26 cellular contexts compared by ENCODE assay signal in the genomic region with DNA sequence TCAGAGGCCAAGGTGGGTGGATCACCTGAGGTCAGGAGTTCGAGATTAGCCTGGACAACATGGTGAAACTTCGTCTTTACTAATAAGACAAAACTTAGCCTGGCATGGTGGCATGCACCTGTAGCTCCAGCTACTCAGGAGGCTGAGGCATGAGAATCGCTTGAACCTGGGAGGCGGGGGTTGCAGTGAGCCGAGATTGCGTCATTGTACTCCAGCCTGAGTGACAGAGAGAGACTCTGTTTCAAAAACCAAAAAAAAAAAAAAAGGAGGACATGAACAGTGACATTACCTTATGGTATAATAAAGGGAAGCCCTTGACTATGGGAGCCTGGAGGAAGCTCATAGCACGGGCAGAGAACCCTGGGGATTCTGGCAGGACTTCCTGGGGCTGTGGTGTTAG.
"Had no signal": no experiment of that assay in that cellular context is flagged by ENCODE, and none has a peak within 500 bp of the region (broad histone marks: within the 10 kb centered on the region; RNA-seq: fewer than 3 reads in every experiment).

No MANE protein-coding gene starts in this region.

- DNase-seq: activated CD4-positive, alpha-beta T cell treated with anti-CD3 and anti-CD28 coated beads for 1 hour; activated CD4-positive, alpha-beta T cell treated with anti-CD3 and anti-CD28 coated beads for 48 hours; activated CD4-positive, CD25-positive, alpha-beta regulatory T cell; activated CD8-positive, alpha-beta T cell treated with anti-CD3 and anti-CD28 coated beads for 36 hours; activated gamma-delta T cell treated with Interleukin-2 at 50 U/mL for 16 hours; activated naive CD4-positive, alpha-beta T cell treated with anti-CD3 and anti-CD28 coated beads for 36 hours; activated T-cell treated with anti-CD3 and anti-CD28 coated beads, Interleukin-2, amount 50 U/mL, for 24 hours; adrenal gland; body of pancreas; Karpas-422; NCI-H1048; NCI-H1105 treated with DMSO at 0.1 percent for 48 hours; NCI-H1436; NCI-H1694; NCI-H1930; NCI-H2081 treated with DMSO at 0.1 percent for 48 hours; NCI-H345; NCI-H524 treated with DMSO at 0.1 percent for 48 hours; OCI-M1; Right ventricle myocardium superior; SW 1271; T-helper 1 cell; T-helper 2 cell; T-helper 9 cell; WERI-Rb-1 had no signal

- H3K36me3 ChIP-seq: adrenal gland, breast epithelium, WERI-Rb-1 had no signal

- H3K4me3 ChIP-seq: adrenal gland, body of pancreas, breast epithelium had no signal

- H3K27me3 ChIP-seq: body of pancreas, breast epithelium had no signal

- H3K27ac ChIP-seq: adrenal gland, body of pancreas, breast epithelium, WERI-Rb-1 had no signal

- H3K4me1 ChIP-seq: breast epithelium had no signal

- H3K9me3 ChIP-seq: adrenal gland, body of pancreas, breast epithelium had no signal
